In the genomic region with DNA sequence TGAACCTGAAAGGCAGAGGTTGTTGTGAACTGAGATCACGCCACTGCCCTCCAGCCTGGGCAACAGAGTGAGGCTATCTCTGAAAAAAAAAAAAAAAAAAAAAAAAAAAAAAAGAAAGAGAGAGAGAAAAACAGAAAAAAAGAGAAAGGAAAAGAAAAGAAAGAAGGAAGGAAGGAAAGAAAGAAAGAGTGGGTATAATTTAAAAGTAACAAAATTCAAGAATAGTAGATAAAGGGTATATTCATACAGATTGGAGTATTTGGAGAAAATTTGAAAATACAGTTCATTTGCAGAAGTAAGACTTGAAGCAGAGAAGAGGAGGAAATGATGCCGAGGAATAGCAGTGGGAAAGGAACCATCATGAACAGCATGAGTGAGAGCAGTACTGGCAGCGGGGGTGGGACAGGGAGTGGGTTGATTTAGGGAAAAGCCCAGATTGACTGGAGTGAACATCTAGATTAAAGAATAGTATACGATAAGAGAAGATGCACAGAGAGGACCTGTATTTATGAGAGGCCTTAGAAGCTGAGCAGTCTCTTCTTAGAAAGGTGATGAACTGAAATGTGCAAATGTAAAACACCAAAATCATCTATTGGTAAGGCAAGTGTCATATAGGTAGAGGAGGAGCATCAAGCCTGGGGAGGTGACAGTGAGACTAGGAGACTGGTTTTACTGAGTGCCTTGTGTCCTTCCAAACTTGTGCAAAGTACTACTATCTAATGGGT, we compare ENCODE assay signal across 30 cellular contexts. TPM values are rescaled to one million over a fixed set of nuclear protein-coding genes. Genes with fewer than 3 reads are reported as not detected.
A peak's percentile ranks its signal among the peaks of the same experiment; 100 is the strongest.
DNase-seq lines count a peak whose midpoint lies in the region; ATAC-seq and TF ChIP-seq lines count a peak whose summit lies in the region.
"Had no signal": no experiment of that assay in that cellular context is flagged by ENCODE, and none has a peak within 500 bp of the region (broad histone marks: within the 10 kb centered on the region; RNA-seq: fewer than 3 reads in every experiment).

No MANE protein-coding gene starts in this region.

- H3K4me1 ChIP-seq in HEK293 (ENCODE audit: control insufficient read depth, insufficient read depth, low read length) (0 out of 2 replicates have a peak, but pooled peaks cover 2% of the 10 kb centered on the region), upper lobe of right lung (no peaks in the 10 kb centered on the region), testis (no peaks in the 10 kb centered on the region), mucosa of descending colon (ENCODE audit: low read depth) (no peaks in the 10 kb centered on the region)

- H3K9me3 ChIP-seq in HEK293 (ENCODE audit: control insufficient read depth, insufficient read depth, low read depth, low read length) = no peaks in the 10 kb centered on the region
- no peaks in the 10 kb centered on the region for H3K9me3 ChIP-seq in upper lobe of right lung
- H3K9me3 ChIP-seq in testis = no peaks in the 10 kb centered on the region
- no peaks in the 10 kb centered on the region for H3K9me3 ChIP-seq in mucosa of descending colon

- H3K36me3 Mint-ChIP-seq in stimulated activated naive CD8-positive, alpha-beta T cell treated with anti-CD3 and anti-CD28 coated beads, Interleukin-15, Interleukin-2, amounts not matched to agents 100 ng/mL and 50 ng/mL, for 24 hours (ENCODE audit: low read depth) = no peaks in the 10 kb centered on the region
- peaks cover 6% of the 10 kb centered on the region for H3K36me3 Mint-ChIP-seq in dendritic cell treated with granulocyte-macrophage colony-stimulating factor and Interleukin-4, amounts not matched to agents 40 ng/mL and 50 ng/mL, for 4 days (ENCODE audit: low read depth)

- no peak overlapping the region for H3K4me3 ChIP-seq in HEK293 (ENCODE audit: low read depth, low read length)
- H3K4me3 ChIP-seq in upper lobe of right lung = no peak overlapping the region
- H3K4me3 ChIP-seq in testis = no peak overlapping the region
- no peak overlapping the region for H3K4me3 ChIP-seq in mucosa of descending colon
- H3K4me3 ChIP-seq: BLaER1 treated with 17β-estradiol and CSF1 and Interleukin-3, amounts not matched to agents 10 nM and 100 nM; PC-9 had no signal

- H3K36me3 ChIP-seq in HEK293 (ENCODE audit: control insufficient read depth in 2 of 2, insufficient read depth in 1 of 2, low read length in 2 of 2) = no peaks in the 10 kb centered on the region
- H3K36me3 ChIP-seq in upper lobe of right lung = no peaks in the 10 kb centered on the region
- H3K36me3 ChIP-seq in testis (ENCODE audit: low read depth, missing control alignments) = no peaks in the 10 kb centered on the region
- H3K36me3 ChIP-seq in mucosa of descending colon (ENCODE audit: low read depth) = no peaks in the 10 kb centered on the region
- H3K36me3 ChIP-seq: BLaER1 treated with 17β-estradiol and CSF1 and Interleukin-3, amounts not matched to agents 10 nM and 100 nM had no signal

- CTCF ChIA-PET in HEK293 (lab: Yijun Ruan, JAX) = interaction anchor here (0.9 to 1.0 kb wide), 2 partner anchors 23 to 27 kb away, joined by 3 read pairs; no protein-coding TSS in a partner anchor

- TF ChIP-seq CTCF in HEK293 (tag by site-specific recombination; IDR thresholded peaks at IDR 0.05) (no peak), upper lobe of right lung (IDR thresholded peaks at IDR 0.05) (no peak), testis (IDR thresholded peaks at IDR 0.05) (no peak), mucosa of descending colon (IDR thresholded peaks at IDR 0.05) (no peak)

- DNase-seq in stimulated activated naive CD8-positive, alpha-beta T cell treated with anti-CD3 and anti-CD28 coated beads, Interleukin-15, amount 100 ng/mL, for 72 hours = no peak
- DNase-seq in upper lobe of right lung = no peak
- no peak for DNase-seq in testis
- no peak for DNase-seq in COLO668 (lab: John Stamatoyannopoulos, UW; ENCODE audit: unreplicated experiment)
- DNase-seq in mucosa of descending colon = no peak
- DNase-seq: activated naive CD4-positive, alpha-beta T cell treated with Interleukin-2 at 50 U/mL for 16 hours; activated T-cell treated with anti-CD3 and anti-CD28 coated beads, Interleukin-2, amount 50 U/mL, for 24 hours; amniotic stem cell; effector CD4-positive, alpha-beta T cell; NCI-H1092 treated with DMSO at 0.1 percent for 48 hours; NCI-H187 treated with DMSO at 0.1 percent for 48 hours; NCI-H524; PC-9; SHP77 treated with DMSO at 0.1 percent for 48 hours; small intestine; stimulated activated CD4-positive, alpha-beta T cell treated with anti-CD3 and anti-CD28 coated beads, Interleukin-1b, Interleukin-23, amount 100 ng/mL, for 48 hours; stimulated activated CD8-positive, alpha-beta memory T cell treated with anti-CD3 and anti-CD28 coated beads, Interleukin-4, amount 100 ng/mL, for 48 hours; substantia nigra had no signal

- intact Hi-C loops in dendritic cell treated with granulocyte-macrophage colony-stimulating factor and Interleukin-4, amounts not matched to agents 40 ng/mL and 50 ng/mL, for 4 days (cut with micrococcal nuclease) = no loop called here
- intact Hi-C loops in upper lobe of right lung (cut with DNase I) = no loop called here
- intact Hi-C loops in testis (cut with DNase I; ENCODE audit: low total_unique reads) = no loop called here
- intact Hi-C loops in mucosa of descending colon (cut with DNase I, micrococcal nuclease) = no loop called here

- no peaks in the 10 kb centered on the region for H3K9me3 Mint-ChIP-seq in stimulated activated naive CD8-positive, alpha-beta T cell treated with anti-CD3 and anti-CD28 coated beads, Interleukin-15, Interleukin-2, amounts not matched to agents 100 ng/mL and 50 ng/mL, for 24 hours
- peaks cover 0 to 2% of the 10 kb centered on the region in 2 donors for H3K9me3 Mint-ChIP-seq in stimulated activated naive CD8-positive, alpha-beta T cell treated with anti-CD3 and anti-CD28 coated beads, Interleukin-15, amount 100 ng/mL, for 72 hours
- H3K9me3 Mint-ChIP-seq in dendritic cell treated with granulocyte-macrophage colony-stimulating factor and Interleukin-4, amounts not matched to agents 40 ng/mL and 50 ng/mL, for 4 days = peaks cover 4% of the 10 kb centered on the region
- H3K9me3 Mint-ChIP-seq: natural killer cell treated with Interleukin-12 subunit alpha and Interleukin-12 subunit beta and Interleukin-15 and Interleukin-18, amount 100 ng/mL, for 72 hours had no signal

- H3K27me3 ChIP-seq in upper lobe of right lung (no peaks in the 10 kb centered on the region), testis (no peaks in the 10 kb centered on the region)
- H3K27me3 ChIP-seq: BLaER1 treated with 17β-estradiol and CSF1 and Interleukin-3, amounts not matched to agents 10 nM and 100 nM had no signal

- 54 to 88% methylated on average over 3 to 4 of the region's 4 CpGs for WGBS in testis, 2 donors

- H3K4me3 Mint-ChIP-seq in stimulated activated naive CD8-positive, alpha-beta T cell treated with anti-CD3 and anti-CD28 coated beads, Interleukin-15, Interleukin-2, amounts not matched to agents 100 ng/mL and 50 ng/mL, for 24 hours = no peak overlapping the region
- H3K4me3 Mint-ChIP-seq in stimulated activated naive CD8-positive, alpha-beta T cell treated with anti-CD3 and anti-CD28 coated beads, Interleukin-15, amount 100 ng/mL, for 72 hours = no peak overlapping the region
- peak overlapping the region; percentile 66 for H3K4me3 Mint-ChIP-seq in dendritic cell treated with granulocyte-macrophage colony-stimulating factor and Interleukin-4, amounts not matched to agents 40 ng/mL and 50 ng/mL, for 4 days
- H3K4me3 Mint-ChIP-seq: activated T-cell treated with anti-CD3 and anti-CD28 coated beads, Interleukin-2, amount 50 U/mL, for 24 hours; natural killer cell treated with Interleukin-12 subunit alpha and Interleukin-12 subunit beta and Interleukin-15 and Interleukin-18, amount 100 ng/mL, for 72 hours had no signal

- TF ChIP-seq POLR2A in testis (IDR thresholded peaks at IDR 0.05) = no peak

- H3K27ac ChIP-seq in HEK293 (ENCODE audit: extremely low read depth, low read depth, low read length) (no peak overlapping the region), upper lobe of right lung (no peak overlapping the region), testis (no peak overlapping the region)
- H3K27ac ChIP-seq: PC-9 had no signal

- POLR2A ChIA-PET in HEK293 (lab: Yijun Ruan, JAX) = no interaction called here

- ATAC-seq in stimulated activated naive CD8-positive, alpha-beta T cell treated with anti-CD3 and anti-CD28 coated beads, Interleukin-15, amount 100 ng/mL, for 72 hours = no peak
- ATAC-seq in upper lobe of right lung (peak; percentile 27), mucosa of descending colon (no peak)
- ATAC-seq: activated CD4-positive, CD25-positive, alpha-beta regulatory T cell treated with anti-CD3 and anti-CD28 coated beads, Interleukin-2, amount 50 U/mL, for 24 hours; HCT116; left lobe of liver; natural killer cell treated with Interleukin-12 subunit alpha and Interleukin-12 subunit beta and Interleukin-15 and Interleukin-18, amount 100 ng/mL, for 72 hours had no signal

- peak overlapping the region; percentile 60 for H3K27ac Mint-ChIP-seq in stimulated activated naive CD8-positive, alpha-beta T cell treated with anti-CD3 and anti-CD28 coated beads, Interleukin-15, Interleukin-2, amounts not matched to agents 100 ng/mL and 50 ng/mL, for 24 hours
- no peak overlapping the region for H3K27ac Mint-ChIP-seq in stimulated activated naive CD8-positive, alpha-beta T cell treated with anti-CD3 and anti-CD28 coated beads, Interleukin-15, amount 100 ng/mL, for 72 hours
- no peak overlapping the region for H3K27ac Mint-ChIP-seq in dendritic cell treated with granulocyte-macrophage colony-stimulating factor and Interleukin-4, amounts not matched to agents 40 ng/mL and 50 ng/mL, for 4 days
- H3K27ac Mint-ChIP-seq: activated T-cell treated with anti-CD3 and anti-CD28 coated beads, Interleukin-2, amount 50 U/mL, for 24 hours had no signal

- H3K27me3 Mint-ChIP-seq in stimulated activated naive CD8-positive, alpha-beta T cell treated with anti-CD3 and anti-CD28 coated beads, Interleukin-15, Interleukin-2, amounts not matched to agents 100 ng/mL and 50 ng/mL, for 24 hours = no peaks in the 10 kb centered on the region
- H3K27me3 Mint-ChIP-seq in stimulated activated naive CD8-positive, alpha-beta T cell treated with anti-CD3 and anti-CD28 coated beads, Interleukin-15, amount 100 ng/mL, for 72 hours = no peaks in the 10 kb centered on the region
- no peaks in the 10 kb centered on the region for H3K27me3 Mint-ChIP-seq in dendritic cell treated with granulocyte-macrophage colony-stimulating factor and Interleukin-4, amounts not matched to agents 40 ng/mL and 50 ng/mL, for 4 days
- H3K27me3 Mint-ChIP-seq: activated T-cell treated with anti-CD3 and anti-CD28 coated beads, Interleukin-2, amount 50 U/mL, for 24 hours had no signal

- H3K4me1 Mint-ChIP-seq in stimulated activated naive CD8-positive, alpha-beta T cell treated with anti-CD3 and anti-CD28 coated beads, Interleukin-15, Interleukin-2, amounts not matched to agents 100 ng/mL and 50 ng/mL, for 24 hours (ENCODE audit: low read depth) = peaks cover 45% of the 10 kb centered on the region
- H3K4me1 Mint-ChIP-seq in stimulated activated naive CD8-positive, alpha-beta T cell treated with anti-CD3 and anti-CD28 coated beads, Interleukin-15, amount 100 ng/mL, for 72 hours = peaks cover 18% of the 10 kb centered on the region
- H3K4me1 Mint-ChIP-seq in dendritic cell treated with granulocyte-macrophage colony-stimulating factor and Interleukin-4, amounts not matched to agents 40 ng/mL and 50 ng/mL, for 4 days (ENCODE audit: low read depth) = peaks cover 52% of the 10 kb centered on the region

RNA-seq across cellular contexts. Expression of gene HLA-DRB1, which starts 17.8 kb away (rescaled TPM):
- 335 TPM for total RNA-seq in upper lobe of right lung
- total RNA-seq in testis = 10 to 100 TPM in 1 of 2 donors, 1 to 10 TPM in 1; 9.5 to 12.0 TPM
- polyA plus RNA-seq in testis (ENCODE audit: insufficient read depth, low read depth, low replicate concordance) = 135 TPM
- total RNA-seq in mucosa of descending colon = 100 to 1,000 TPM in 1 of 3 donors, 10 to 100 TPM in 2; 26.9 to 169 (median 89.6) TPM
- total RNA-seq: HT-29 had no signal

RNA-seq across cellular contexts. Expression of gene HLA-DQA1, which starts 29.8 kb away (rescaled TPM):
- total RNA-seq in upper lobe of right lung (111 TPM), testis (1 to 10 TPM in 1 of 2 donors, under 1 TPM in 1; 0.94 to 1.6 TPM), mucosa of descending colon (10 to 100 TPM in 2 of 3 donors, 1 to 10 TPM in 1; 9.9 to 36.2 (median 24.1) TPM)
- polyA plus RNA-seq in testis (ENCODE audit: insufficient read depth, low read depth, low replicate concordance) = 33.9 TPM
- total RNA-seq: HT-29, M059J, osteoblast, PC-9, renal cortical epithelial cell had no signal

RNA-seq across cellular contexts. Expression of gene HLA-DQB1, which starts 59.0 kb away (rescaled TPM):
- total RNA-seq in upper lobe of right lung = 94.9 TPM
- total RNA-seq in testis = 1 to 10 TPM in 1 of 2 donors, under 1 TPM in 1; 0.08 to 1.7 TPM
- 7.7 TPM for polyA plus RNA-seq in testis (ENCODE audit: insufficient read depth, low read depth, low replicate concordance)
- 10 to 100 TPM in 2 of 3 donors, 1 to 10 TPM in 1; 4.7 to 18.6 (median 14.9) TPM for total RNA-seq in mucosa of descending colon
- total RNA-seq: HT-29, M059J had no signal

Comparison
In these comparisons a context has a peak if more than half of its experiments do, and no peak if none do; other contexts are left out.
1. RNA of gene HLA-DQA1, which starts 29.8 kb away (total RNA-seq): 111 TPM in upper lobe of right lung (single experiment) and 9.9 to 36.2 TPM in mucosa of descending colon; 0.94 to 1.6 TPM in testis; every median in the first group is over 4 times any median in the second.